37 cellular contexts compared by ENCODE assay signal in genomic region chr4:95714571-95714970, GRCh38.
"Had no signal": no experiment of that assay in that cellular context is flagged by ENCODE, and none has a peak within 500 bp of the region (broad histone marks: within the 10 kb centered on the region; RNA-seq: fewer than 3 reads in every experiment).

No MANE protein-coding gene starts in this region.

- H3K4me3 Mint-ChIP-seq: activated naive CD4-positive, alpha-beta T cell treated with anti-CD3 and anti-CD28 coated beads for 36 hours; activated naive CD4-positive, alpha-beta T cell treated with anti-CD3 and anti-CD28 coated beads, Interleukin-2, amount 10 ng/mL, durations not matched to agents 7 days and 5 days; activated naive CD4-positive, alpha-beta T cell treated with anti-CD3 and anti-CD28 coated beads, Interleukin-2, amount 50 U/mL, for 24 hours; activated naive CD8-positive, alpha-beta T cell; activated naive CD8-positive, alpha-beta T cell treated with anti-CD3 and anti-CD28 coated beads for 36 hours; activated naive CD8-positive, alpha-beta T cell treated with anti-CD3 and anti-CD28 coated beads, Interleukin-2, amount 10 ng/mL, durations not matched to agents 7 days and 5 days; activated naive CD8-positive, alpha-beta T cell treated with anti-CD3 and anti-CD28 coated beads, Interleukin-2, amount 50 U/mL, for 24 hours; activated T-cell treated with anti-CD3 and anti-CD28 coated beads, Interleukin-2, amount 50 U/mL, for 24 hours; activated T-cell treated with anti-CD3 and anti-CD28 coated beads, Interleukin-2, amount 50 U/mL, for 4 hours; activated T-cell treated with anti-CD3 and anti-CD28 coated beads, Interleukin-2, amount 50 U/mL, for 72 hours; activated T-helper 1 cell treated with anti-CD3 and anti-CD28 coated beads, Interleukin-12 subunit alpha, Interleukin-12 subunit beta, Interleukin-2, Interleukin-4 antibody, amounts not matched to agents 30 ng/mL and 10 ng/mL and 1 ng/mL, durations not matched to agents 14 hours and 24 hours and 36 hours; activated T-helper 17 cell treated with anti-CD3 and anti-CD28 coated beads, Interleukin-2, amount 50 U/mL, for 72 hours; brain; central memory CD8-positive, alpha-beta T cell had no signal

- ATAC-seq: activated naive CD4-positive, alpha-beta T cell treated with anti-CD3 and anti-CD28 coated beads, Interleukin-2, amount 50 U/mL, for 72 hours; activated naive CD8-positive, alpha-beta T cell treated with anti-CD3 and anti-CD28 coated beads, Interleukin-2, amount 50 U/mL, for 24 hours; activated T-cell treated with anti-CD3 and anti-CD28 coated beads, Interleukin-2, amount 50 U/mL, for 4 hours; activated T-cell treated with anti-CD3 and anti-CD28 coated beads, Interleukin-2, amount 50 U/mL, for 72 hours; activated T-helper 17 cell treated with anti-CD3 and anti-CD28 coated beads, Interleukin-2, amount 50 U/mL, for 72 hours; body of pancreas had no signal

- H3K27ac Mint-ChIP-seq: activated naive CD4-positive, alpha-beta T cell treated with anti-CD3 and anti-CD28 coated beads for 36 hours; activated naive CD4-positive, alpha-beta T cell treated with anti-CD3 and anti-CD28 coated beads, Interleukin-2, amount 10 ng/mL, durations not matched to agents 7 days and 5 days; activated naive CD4-positive, alpha-beta T cell treated with anti-CD3 and anti-CD28 coated beads, Interleukin-2, amount 50 U/mL, for 24 hours; activated naive CD4-positive, alpha-beta T cell treated with anti-CD3 and anti-CD28 coated beads, Interleukin-2, amount 50 U/mL, for 72 hours; activated naive CD8-positive, alpha-beta T cell; activated naive CD8-positive, alpha-beta T cell treated with anti-CD3 and anti-CD28 coated beads for 36 hours; activated naive CD8-positive, alpha-beta T cell treated with anti-CD3 and anti-CD28 coated beads, Interleukin-2, amount 10 ng/mL, durations not matched to agents 7 days and 5 days; activated naive CD8-positive, alpha-beta T cell treated with anti-CD3 and anti-CD28 coated beads, Interleukin-2, amount 50 U/mL, for 24 hours; activated T-cell treated with anti-CD3 and anti-CD28 coated beads, Interleukin-2, amount 50 U/mL, for 24 hours; activated T-cell treated with anti-CD3 and anti-CD28 coated beads, Interleukin-2, amount 50 U/mL, for 72 hours; activated T-helper 1 cell treated with anti-CD3 and anti-CD28 coated beads, Interleukin-12 subunit alpha, Interleukin-12 subunit beta, Interleukin-2, Interleukin-4 antibody, amounts not matched to agents 30 ng/mL and 10 ng/mL and 1 ng/mL, durations not matched to agents 14 hours and 24 hours and 36 hours; activated T-helper 17 cell treated with anti-CD3 and anti-CD28 coated beads, Interleukin-2, amount 50 U/mL, for 72 hours; activated T-helper 2 cell treated with anti-CD3 and anti-CD28 coated beads, Interferon-gamma antibody, Interleukin-2, Interleukin-4, amounts not matched to agents 10 μg/mL and 5 μg/mL and 100 μg/mL, durations not matched to agents 14 hours and 24 hours and 36 hours; brain had no signal

- H3K4me1 Mint-ChIP-seq: activated naive CD4-positive, alpha-beta T cell treated with anti-CD3 and anti-CD28 coated beads, Interleukin-2, amount 10 ng/mL, durations not matched to agents 7 days and 5 days; activated naive CD4-positive, alpha-beta T cell treated with anti-CD3 and anti-CD28 coated beads, Interleukin-2, amount 50 U/mL, for 24 hours; activated naive CD8-positive, alpha-beta T cell treated with anti-CD3 and anti-CD28 coated beads for 36 hours; activated naive CD8-positive, alpha-beta T cell treated with anti-CD3 and anti-CD28 coated beads, Interleukin-2, amount 10 ng/mL, durations not matched to agents 7 days and 5 days; activated naive CD8-positive, alpha-beta T cell treated with anti-CD3 and anti-CD28 coated beads, Interleukin-2, amount 50 U/mL, for 24 hours; activated T-helper 17 cell treated with anti-CD3 and anti-CD28 coated beads, Interleukin-2, amount 50 U/mL, for 72 hours; brain; central memory CD8-positive, alpha-beta T cell had no signal

- H3K36me3 ChIP-seq: adrenal gland, ascending aorta, brain microvascular endothelial cell, breast epithelium, cardiac muscle cell had no signal

- H3K4me3 ChIP-seq: adrenal gland, ascending aorta, body of pancreas, breast epithelium, cardiac muscle cell had no signal

- DNase-seq: activated effector memory CD4-positive, alpha-beta T cell treated with anti-CD3 and anti-CD28 coated beads, Interleukin-2, amount 50 U/mL, for 16 hours; activated effector memory CD4-positive, alpha-beta T cell treated with Interleukin-2 at 50 U/mL for 16 hours; activated gamma-delta T cell; activated gamma-delta T cell treated with Interleukin-2 at 50 U/mL for 16 hours; activated naive CD4-positive, alpha-beta T cell; activated naive CD4-positive, alpha-beta T cell treated with anti-CD3 and anti-CD28 coated beads for 36 hours; activated naive CD4-positive, alpha-beta T cell treated with anti-CD3 and anti-CD28 coated beads, Interleukin-2, amount 10 ng/mL, durations not matched to agents 7 days and 5 days; activated naive CD4-positive, alpha-beta T cell treated with anti-CD3 and anti-CD28 coated beads, Interleukin-2, amount 50 U/mL, for 16 hours; activated naive CD4-positive, alpha-beta T cell treated with Interleukin-2 at 50 U/mL for 16 hours; activated naive CD8-positive, alpha-beta T cell treated with anti-CD3 and anti-CD28 coated beads for 36 hours; activated naive CD8-positive, alpha-beta T cell treated with anti-CD3 and anti-CD28 coated beads, Interleukin-2, amount 10 ng/mL, durations not matched to agents 7 days and 5 days; activated naive CD8-positive, alpha-beta T cell treated with anti-CD3 and anti-CD28 coated beads, Interleukin-2, amount 50 U/mL, for 24 hours; activated T-cell treated with anti-CD3 and anti-CD28 coated beads, Interleukin-2, amount 50 U/mL, for 24 hours; activated T-cell treated with anti-CD3 and anti-CD28 coated beads, Interleukin-2, amount 50 U/mL, for 4 hours; activated T-cell treated with anti-CD3 and anti-CD28 coated beads, Interleukin-2, amount 50 U/mL, for 48 hours; activated T-cell treated with anti-CD3 and anti-CD28 coated beads, Interleukin-2, amount 50 U/mL, for 72 hours; adrenal gland; amniotic stem cell; amygdala; anterior cingulate cortex; aorta; body of pancreas; brain microvascular endothelial cell; caudate nucleus; central memory CD4-positive, alpha-beta T cell; cerebellar nuclear complex had no signal

- H3K4me1 ChIP-seq: adrenal gland, ascending aorta, body of pancreas, breast epithelium had no signal

- H3K27me3 ChIP-seq: adrenal gland, ascending aorta, body of pancreas, brain microvascular endothelial cell, breast epithelium, cardiac muscle cell had no signal

- H3K27ac ChIP-seq: adrenal gland, ascending aorta, body of pancreas, brain microvascular endothelial cell, breast epithelium, cardiac muscle cell had no signal

- H3K27me3 Mint-ChIP-seq: activated naive CD4-positive, alpha-beta T cell treated with anti-CD3 and anti-CD28 coated beads, Interleukin-2, amount 10 ng/mL, durations not matched to agents 7 days and 5 days; activated naive CD4-positive, alpha-beta T cell treated with anti-CD3 and anti-CD28 coated beads, Interleukin-2, amount 50 U/mL, for 24 hours; activated naive CD8-positive, alpha-beta T cell treated with anti-CD3 and anti-CD28 coated beads for 36 hours; activated naive CD8-positive, alpha-beta T cell treated with anti-CD3 and anti-CD28 coated beads, Interleukin-2, amount 50 U/mL, for 24 hours; activated T-cell treated with anti-CD3 and anti-CD28 coated beads, Interleukin-2, amount 50 U/mL, for 24 hours; activated T-helper 17 cell treated with anti-CD3 and anti-CD28 coated beads, Interleukin-2, amount 50 U/mL, for 72 hours; brain; central memory CD8-positive, alpha-beta T cell had no signal

- H3K9me3 Mint-ChIP-seq: activated naive CD4-positive, alpha-beta T cell treated with anti-CD3 and anti-CD28 coated beads, Interleukin-2, amount 50 U/mL, for 24 hours; activated naive CD8-positive, alpha-beta T cell treated with anti-CD3 and anti-CD28 coated beads, Interleukin-2, amount 50 U/mL, for 24 hours had no signal

- H3K36me3 Mint-ChIP-seq: activated naive CD4-positive, alpha-beta T cell treated with anti-CD3 and anti-CD28 coated beads, Interleukin-2, amount 10 ng/mL, durations not matched to agents 7 days and 5 days; activated naive CD4-positive, alpha-beta T cell treated with anti-CD3 and anti-CD28 coated beads, Interleukin-2, amount 50 U/mL, for 24 hours; activated naive CD8-positive, alpha-beta T cell; activated naive CD8-positive, alpha-beta T cell treated with anti-CD3 and anti-CD28 coated beads for 36 hours; activated naive CD8-positive, alpha-beta T cell treated with anti-CD3 and anti-CD28 coated beads, Interleukin-2, amount 10 ng/mL, durations not matched to agents 7 days and 5 days; brain had no signal
